In the genomic region with DNA sequence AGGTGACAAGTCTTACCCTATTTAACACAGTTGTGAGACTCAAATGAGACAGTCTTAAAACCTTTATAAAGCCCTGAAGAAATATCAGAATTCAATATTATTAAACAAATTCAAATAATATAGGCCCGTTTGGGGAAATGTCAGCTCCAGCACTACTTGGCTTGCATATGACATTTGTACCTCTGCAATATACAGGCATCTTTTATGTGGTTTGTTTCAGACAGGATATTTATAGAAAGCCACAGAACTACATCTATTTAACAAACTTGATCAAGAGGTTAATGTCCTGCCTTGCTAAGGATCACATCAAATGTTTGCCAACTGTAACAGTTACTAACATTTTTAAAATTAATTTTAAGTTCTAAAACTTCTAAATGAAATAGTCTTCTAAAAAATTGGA, we compare ENCODE assay signal across 12 cellular contexts. TPM values are rescaled to one million over a fixed set of nuclear protein-coding genes. Genes with fewer than 3 reads are reported as not detected.
DNase-seq lines count a peak whose midpoint lies in the region; ATAC-seq lines count a peak whose summit lies in the region.
"Had no signal": no experiment of that assay in that cellular context is flagged by ENCODE, and none has a peak within 500 bp of the region (broad histone marks: within the 10 kb centered on the region; RNA-seq: fewer than 3 reads in every experiment).

No MANE protein-coding gene starts in this region.

- no peak for ATAC-seq in activated T-cell treated with anti-CD3 and anti-CD28 coated beads, Interleukin-2, amount 50 U/mL, for 72 hours (replicated peaks in 1 of 2)
- no peak for ATAC-seq in activated naive CD8-positive, alpha-beta T cell treated with anti-CD3 and anti-CD28 coated beads, Interleukin-2, amount 50 U/mL, for 24 hours
- ATAC-seq in stimulated activated memory B cell treated with anti-CD40 and anti-IgM and Interleukin-4, amounts not matched to agents 10 μg/mL and 1 μg/mL and 100 μg/mL, for 72 hours = no peak
- ATAC-seq in HG03521 (IDR thresholded peaks at IDR 0.05; ENCODE audit: unreplicated experiment) (no peak), GM19351 (IDR thresholded peaks at IDR 0.05; ENCODE audit: unreplicated experiment) (no peak), GM21515 (IDR thresholded peaks at IDR 0.05; ENCODE audit: unreplicated experiment) (no peak)
- ATAC-seq: heart left ventricle had no signal

- H3K27ac Mint-ChIP-seq in activated T-cell treated with anti-CD3 and anti-CD28 coated beads, Interleukin-2, amount 50 U/mL, for 72 hours = peak overlapping the region; percentile 90
- peak overlapping the region; percentile 82 for H3K27ac Mint-ChIP-seq in activated naive CD8-positive, alpha-beta T cell treated with anti-CD3 and anti-CD28 coated beads, Interleukin-2, amount 50 U/mL, for 24 hours
- peak overlapping the region; percentile 83 for H3K27ac Mint-ChIP-seq in stimulated activated memory B cell treated with anti-CD40 and anti-IgM and Interleukin-4, amounts not matched to agents 10 μg/mL and 1 μg/mL and 100 μg/mL, for 72 hours
- H3K27ac Mint-ChIP-seq: neural progenitor cell had no signal

- no peaks in the 10 kb centered on the region for H3K27me3 ChIP-seq in SJCRH30
- H3K27me3 ChIP-seq: heart left ventricle, neural progenitor cell had no signal

- H3K4me1 ChIP-seq in SJCRH30 = peaks cover 33% of the 10 kb centered on the region

- no peak for DNase-seq in activated T-cell treated with anti-CD3 and anti-CD28 coated beads, Interleukin-2, amount 50 U/mL, for 72 hours
- no peak for DNase-seq in activated T-cell treated with anti-CD3 and anti-CD28 coated beads, Interleukin-2, amount 50 U/mL, for 48 hours
- DNase-seq in SJCRH30 = no peak
- DNase-seq in activated naive CD8-positive, alpha-beta T cell treated with anti-CD3 and anti-CD28 coated beads, Interleukin-2, amount 50 U/mL, for 24 hours = no peak
- DNase-seq: activated T-cell treated with anti-CD3 and anti-CD28 coated beads for 4 hours, heart left ventricle, NCI-H1930 had no signal

- no peaks in the 10 kb centered on the region for H3K27me3 Mint-ChIP-seq in activated T-cell treated with anti-CD3 and anti-CD28 coated beads, Interleukin-2, amount 50 U/mL, for 72 hours (ENCODE audit: low read depth)
- H3K27me3 Mint-ChIP-seq in activated naive CD8-positive, alpha-beta T cell treated with anti-CD3 and anti-CD28 coated beads, Interleukin-2, amount 50 U/mL, for 24 hours = no peaks in the 10 kb centered on the region
- no peaks in the 10 kb centered on the region for H3K27me3 Mint-ChIP-seq in stimulated activated memory B cell treated with anti-CD40 and anti-IgM and Interleukin-4, amounts not matched to agents 10 μg/mL and 1 μg/mL and 100 μg/mL, for 72 hours

- H3K4me3 ChIP-seq in SJCRH30 = no peak overlapping the region
- H3K4me3 ChIP-seq: heart left ventricle, neural progenitor cell had no signal

- H3K36me3 ChIP-seq in SJCRH30 = no peaks in the 10 kb centered on the region
- H3K36me3 ChIP-seq: heart left ventricle, neural progenitor cell had no signal

- no peaks in the 10 kb centered on the region for H3K36me3 Mint-ChIP-seq in activated T-cell treated with anti-CD3 and anti-CD28 coated beads, Interleukin-2, amount 50 U/mL, for 72 hours (ENCODE audit: insufficient read depth in 2 of 2)
- no peaks in the 10 kb centered on the region for H3K36me3 Mint-ChIP-seq in activated naive CD8-positive, alpha-beta T cell treated with anti-CD3 and anti-CD28 coated beads, Interleukin-2, amount 50 U/mL, for 24 hours (ENCODE audit: low read depth)
- peaks cover 5% of the 10 kb centered on the region for H3K36me3 Mint-ChIP-seq in stimulated activated memory B cell treated with anti-CD40 and anti-IgM and Interleukin-4, amounts not matched to agents 10 μg/mL and 1 μg/mL and 100 μg/mL, for 72 hours
- H3K36me3 Mint-ChIP-seq: neural progenitor cell had no signal

- peak overlapping the region; percentile 62 to 70 for H3K4me3 Mint-ChIP-seq in activated T-cell treated with anti-CD3 and anti-CD28 coated beads, Interleukin-2, amount 50 U/mL, for 72 hours
- peak overlapping the region; percentile 46 for H3K4me3 Mint-ChIP-seq in activated naive CD8-positive, alpha-beta T cell treated with anti-CD3 and anti-CD28 coated beads, Interleukin-2, amount 50 U/mL, for 24 hours
- no peak overlapping the region for H3K4me3 Mint-ChIP-seq in stimulated activated memory B cell treated with anti-CD40 and anti-IgM and Interleukin-4, amounts not matched to agents 10 μg/mL and 1 μg/mL and 100 μg/mL, for 72 hours
- H3K4me3 Mint-ChIP-seq: neural progenitor cell had no signal

- H3K9me3 ChIP-seq in SJCRH30 (replicated peaks) = no peaks in the 10 kb centered on the region; the same call in 1 of the 2 replicates
- H3K9me3 ChIP-seq: heart left ventricle had no signal

- peaks cover 57% of the 10 kb centered on the region for H3K4me1 Mint-ChIP-seq in activated T-cell treated with anti-CD3 and anti-CD28 coated beads, Interleukin-2, amount 50 U/mL, for 72 hours (ENCODE audit: low read depth)
- peaks cover 54% of the 10 kb centered on the region for H3K4me1 Mint-ChIP-seq in activated naive CD8-positive, alpha-beta T cell treated with anti-CD3 and anti-CD28 coated beads, Interleukin-2, amount 50 U/mL, for 24 hours
- H3K4me1 Mint-ChIP-seq in stimulated activated memory B cell treated with anti-CD40 and anti-IgM and Interleukin-4, amounts not matched to agents 10 μg/mL and 1 μg/mL and 100 μg/mL, for 72 hours = peaks cover 42% of the 10 kb centered on the region

- no peaks in the 10 kb centered on the region for H3K9me3 Mint-ChIP-seq in activated T-cell treated with anti-CD3 and anti-CD28 coated beads, Interleukin-2, amount 50 U/mL, for 72 hours
- no peaks in the 10 kb centered on the region for H3K9me3 Mint-ChIP-seq in activated naive CD8-positive, alpha-beta T cell treated with anti-CD3 and anti-CD28 coated beads, Interleukin-2, amount 50 U/mL, for 24 hours
- H3K9me3 Mint-ChIP-seq in stimulated activated memory B cell treated with anti-CD40 and anti-IgM and Interleukin-4, amounts not matched to agents 10 μg/mL and 1 μg/mL and 100 μg/mL, for 72 hours = no peaks in the 10 kb centered on the region
- H3K9me3 Mint-ChIP-seq: neural progenitor cell had no signal

- H3K27ac ChIP-seq in SJCRH30 = peak overlapping the region; percentile 73
- H3K27ac ChIP-seq: heart left ventricle, neural progenitor cell had no signal

RNA-seq across cellular contexts. Expression of a gene that starts 3.2 kb away (rescaled TPM):
- 10 to 100 TPM in 1 of 2 donors, 1 to 10 TPM in 1; 9.0 to 10.8 TPM for total RNA-seq in activated T-cell treated with anti-CD3 and anti-CD28 coated beads, Interleukin-2, amount 50 U/mL, for 72 hours
- total RNA-seq in SJCRH30 (2014; rRNA removed; shearing (Covaris generic)) = 10.3 and 11.1 TPM in 2 replicates
